ENCODE assay signal across 1 cellular context in genomic region chr7:22549667-22550513, GRCh38.
A peak's percentile ranks its signal among the peaks of the same experiment; 100 is the strongest.
TF ChIP-seq lines count a peak whose summit lies in the region.

No MANE protein-coding gene starts in this region.

TF ChIP-seq in K562, 482 proteins besides CTCF, POLR2A, EP300 and RAD21 (continued from another document):
- TF ChIP-seq RERE (CRISPR knock-in tag; IDR thresholded peaks at IDR 0.05; ENCODE audit: borderline replicate concordance) (no peak), TFE3 (CRISPR knock-in tag; IDR thresholded peaks at IDR 0.05) (no peak), BHLHE40 (IDR thresholded peaks at IDR 0.05; ENCODE audit: low read length) (no peak), ZNF76 (CRISPR knock-in tag; IDR thresholded peaks at IDR 0.05; ENCODE audit: borderline replicate concordance) (no peak), HDAC3 (IDR thresholded peaks at IDR 0.05; ENCODE audit: borderline replicate concordance, partially characterized antibody) (no peak), ZNF766 (CRISPR knock-in tag; conservative IDR thresholded peaks at IDR 0.05) (no peak), HNRNPK (IDR thresholded peaks at IDR 0.05; ENCODE audit: low read depth, low read length, poor library complexity, severe bottlenecking) (no peak), SMC3 (conservative IDR thresholded peaks at IDR 0.05; ENCODE audit: insufficient read depth, low read depth, low read length) (0 out of 2 replicates have a peak, but pooled peaks have one; percentile 9), ZNF584 (CRISPR knock-in tag; IDR thresholded peaks at IDR 0.05; ENCODE audit: low read depth) (no peak), CCAR2 (IDR thresholded peaks at IDR 0.05; ENCODE audit: low read depth, low read length) (no peak), POLR2G (IDR thresholded peaks at IDR 0.05; ENCODE audit: low read depth, low read length) (0 out of 2 replicates have a peak, but pooled peaks have one; percentile 21), ZBTB33 (CRISPR knock-in tag; IDR thresholded peaks at IDR 0.05) (peak; percentile 97), ZNF165 (CRISPR knock-in tag; IDR thresholded peaks at IDR 0.05; ENCODE audit: borderline replicate concordance) (no peak), PBX2 (CRISPR knock-in tag; IDR thresholded peaks at IDR 0.05; ENCODE audit: low read depth) (no peak), PBX2 (tag; conservative IDR thresholded peaks at IDR 0.05; ENCODE audit: low read depth) (no peak), ILF3 (IDR thresholded peaks at IDR 0.05; ENCODE audit: borderline replicate concordance) (no peak)
